In the genomic region with DNA sequence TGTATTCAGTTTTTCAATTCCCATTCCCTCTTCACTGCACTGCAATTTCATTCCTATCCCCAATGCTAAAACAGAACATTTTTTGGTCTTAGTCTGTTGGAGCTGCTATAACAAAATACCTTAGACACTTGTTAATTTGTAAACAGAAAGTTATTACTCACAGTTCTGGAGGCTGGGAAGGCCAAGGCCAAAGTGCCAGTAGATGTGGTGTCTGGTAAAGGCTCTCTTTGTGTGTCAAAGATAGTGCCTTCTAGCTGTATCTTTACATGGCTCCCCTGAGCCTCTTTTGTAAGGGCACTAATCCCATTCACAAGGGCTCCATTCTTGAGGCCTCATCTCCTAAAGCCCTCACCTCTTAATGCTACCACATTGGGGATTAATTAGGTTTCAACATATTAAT, we compare ENCODE assay signal across 33 cellular contexts.
"Had no signal": no experiment of that assay in that cellular context is flagged by ENCODE, and none has a peak within 500 bp of the region (broad histone marks: within the 10 kb centered on the region; RNA-seq: fewer than 3 reads in every experiment).

No MANE protein-coding gene starts in this region.

- H3K27ac ChIP-seq: body of pancreas, breast epithelium, SJCRH30 had no signal

- H3K9me3 ChIP-seq: body of pancreas, breast epithelium, SJCRH30, SK-N-SH had no signal

- H3K27me3 Mint-ChIP-seq: activated CD4-positive, alpha-beta T cell treated with anti-CD3 and anti-CD28 coated beads for 36 hours; activated CD4-positive, alpha-beta T cell treated with anti-CD3 and anti-CD28 coated beads, Interleukin-2, amount 10 ng/mL, durations not matched to agents 7 days and 5 days; activated naive CD4-positive, alpha-beta T cell treated with anti-CD3 and anti-CD28 coated beads, Interleukin-2, amount 50 U/mL, for 24 hours; activated naive CD8-positive, alpha-beta T cell treated with anti-CD3 and anti-CD28 coated beads, Interleukin-2, amount 10 ng/mL, durations not matched to agents 7 days and 5 days; activated T-cell treated with anti-CD3 and anti-CD28 coated beads, Interleukin-2, amount 50 U/mL, for 24 hours had no signal

- ATAC-seq: activated CD4-positive, alpha-beta T cell treated with anti-CD3 and anti-CD28 coated beads for 36 hours; activated CD4-positive, CD25-positive, alpha-beta regulatory T cell treated with anti-CD3 and anti-CD28 coated beads, Interleukin-2, amount 50 U/mL, for 24 hours; activated CD8-positive, alpha-beta T cell treated with anti-CD3 and anti-CD28 coated beads, Interleukin-2, amount 10 ng/mL, durations not matched to agents 7 days and 5 days; body of pancreas; K562; Panc1; WTC11 had no signal

- H3K4me3 Mint-ChIP-seq: activated CD4-positive, alpha-beta T cell treated with anti-CD3 and anti-CD28 coated beads for 36 hours; activated CD4-positive, alpha-beta T cell treated with anti-CD3 and anti-CD28 coated beads, Interleukin-2, amount 10 ng/mL, durations not matched to agents 7 days and 5 days; activated CD8-positive, alpha-beta T cell treated with anti-CD3 and anti-CD28 coated beads, Interleukin-2, amount 10 ng/mL, durations not matched to agents 7 days and 5 days; activated naive CD4-positive, alpha-beta T cell treated with anti-CD3 and anti-CD28 coated beads, Interleukin-2, amount 50 U/mL, for 24 hours; activated naive CD8-positive, alpha-beta T cell treated with anti-CD3 and anti-CD28 coated beads, Interleukin-2, amount 10 ng/mL, durations not matched to agents 7 days and 5 days; activated T-cell treated with anti-CD3 and anti-CD28 coated beads, Interleukin-2, amount 50 U/mL, for 24 hours; T-helper 1 cell treated with Interleukin-12 subunit alpha and Interleukin-12 subunit beta and Interleukin-4 antibody, amounts not matched to agents 30 μg/mL and 1 μg/mL, for 36 hours; T-helper 2 cell treated with Interferon-gamma antibody and Interleukin-4, amounts not matched to agents 5 μg/mL and 100 μg/mL, for 36 hours; WTC11 had no signal

- FAIRE-seq: astrocyte, K562, TTC549 had no signal

- H3K27me3 ChIP-seq: body of pancreas, breast epithelium, MG63, SJCRH30 had no signal

- H3K4me1 ChIP-seq: breast epithelium, SJCRH30 had no signal

- H3K4me2 ChIP-seq: SK-N-SH had no signal

- H3K9ac ChIP-seq: SK-N-SH had no signal

- DNase-seq: activated CD4-positive, alpha-beta T cell treated with anti-CD3 and anti-CD28 coated beads for 36 hours; activated CD4-positive, alpha-beta T cell treated with anti-CD3 and anti-CD28 coated beads, Interleukin-2, amount 10 ng/mL, durations not matched to agents 7 days and 5 days; activated CD4-positive, alpha-beta T cell treated with anti-CD3 and anti-CD28 coated beads, Interleukin-2, amount 50 U/mL, for 48 hours; activated CD8-positive, alpha-beta T cell treated with anti-CD3 and anti-CD28 coated beads, Interleukin-2, amount 10 ng/mL, durations not matched to agents 7 days and 5 days; activated gamma-delta T cell; activated naive CD4-positive, alpha-beta T cell treated with Interleukin-2 at 50 U/mL for 16 hours; activated naive CD8-positive, alpha-beta T cell treated with anti-CD3 and anti-CD28 coated beads, Interleukin-2, amount 10 ng/mL, durations not matched to agents 7 days and 5 days; activated T-cell treated with anti-CD3 and anti-CD28 coated beads, Interleukin-2, amount 50 U/mL, for 24 hours; body of pancreas; MG63; NCI-H1048; NCI-H1105 treated with DMSO at 0.1 percent for 48 hours; NCI-H1436 treated with DMSO at 0.1 percent for 48 hours; NCI-H1694 treated with DMSO at 0.1 percent for 48 hours; NCI-H2029; NCI-H345; NCI-H510A; NCI-H526; NCI-H748 treated with DMSO at 0.1 percent for 48 hours; SHP77; SJCRH30; SK-N-SH had no signal

- H3K4me3 ChIP-seq: body of pancreas, breast epithelium, K562, MG63, SJCRH30 had no signal

- H3K9me3 Mint-ChIP-seq: activated CD4-positive, alpha-beta T cell treated with anti-CD3 and anti-CD28 coated beads, Interleukin-2, amount 10 ng/mL, durations not matched to agents 7 days and 5 days; activated naive CD4-positive, alpha-beta T cell treated with anti-CD3 and anti-CD28 coated beads, Interleukin-2, amount 50 U/mL, for 24 hours; activated T-cell treated with anti-CD3 and anti-CD28 coated beads, Interleukin-2, amount 50 U/mL, for 24 hours; activated T-helper 2 cell treated with anti-CD3 and anti-CD28 coated beads, Interferon-gamma antibody, Interleukin-2, Interleukin-4, amounts not matched to agents 10 μg/mL and 5 μg/mL and 100 μg/mL, durations not matched to agents 14 hours and 24 hours and 36 hours; T-helper 1 cell treated with Interleukin-12 subunit alpha and Interleukin-12 subunit beta and Interleukin-4 antibody, amounts not matched to agents 30 μg/mL and 1 μg/mL, for 36 hours; T-helper 2 cell treated with Interferon-gamma antibody and Interleukin-4, amounts not matched to agents 5 μg/mL and 100 μg/mL, for 36 hours; WTC11 had no signal

- H3K27ac Mint-ChIP-seq: activated CD4-positive, alpha-beta T cell treated with anti-CD3 and anti-CD28 coated beads for 36 hours; activated CD4-positive, alpha-beta T cell treated with anti-CD3 and anti-CD28 coated beads, Interleukin-2, amount 10 ng/mL, durations not matched to agents 7 days and 5 days; activated CD8-positive, alpha-beta T cell treated with anti-CD3 and anti-CD28 coated beads, Interleukin-2, amount 10 ng/mL, durations not matched to agents 7 days and 5 days; activated naive CD8-positive, alpha-beta T cell treated with anti-CD3 and anti-CD28 coated beads, Interleukin-2, amount 10 ng/mL, durations not matched to agents 7 days and 5 days; activated T-cell treated with anti-CD3 and anti-CD28 coated beads, Interleukin-2, amount 50 U/mL, for 24 hours; activated T-helper 2 cell treated with anti-CD3 and anti-CD28 coated beads, Interferon-gamma antibody, Interleukin-2, Interleukin-4, amounts not matched to agents 10 μg/mL and 5 μg/mL and 100 μg/mL, durations not matched to agents 14 hours and 24 hours and 36 hours; T-helper 1 cell treated with Interleukin-12 subunit alpha and Interleukin-12 subunit beta and Interleukin-4 antibody, amounts not matched to agents 30 μg/mL and 1 μg/mL, for 36 hours; T-helper 2 cell treated with Interferon-gamma antibody and Interleukin-4, amounts not matched to agents 5 μg/mL and 100 μg/mL, for 36 hours had no signal
